ENCODE assay signal across 8 cellular contexts in genomic region chr7:1044189-1045037, GRCh38. TPM values are rescaled to one million over a fixed set of nuclear protein-coding genes. Genes with fewer than 3 reads are reported as not detected.
DNase-seq lines count a peak whose midpoint lies in the region; ATAC-seq and TF ChIP-seq lines count a peak whose summit lies in the region.

Gene GPR146 (plus strand): TSS chr7:1044546. CDS start chr7:1057516, 12,970 bp downstream.

- H3K27ac Mint-ChIP-seq in HFFc6 (peak within 1 kb of the TSS; percentile 90), osteocyte (ENCODE audit: unreplicated experiment) (peak within 1 kb of the TSS; percentile 92)
- peak within 1 kb of the TSS; percentile 65 for H3K27ac Mint-ChIP-seq in activated naive CD4-positive, alpha-beta T cell treated with anti-CD3 and anti-CD28 coated beads, Interleukin-2, amount 50 U/mL, for 24 hours

- WGBS in SK-N-SH (ENCODE audit: low lambda C conversion rate): 5% methylated on average over 35 of the region's 74 CpGs

- H3K36me3 Mint-ChIP-seq in HFFc6 (ENCODE audit: low read depth) (no peaks in the 10 kb centered on the region), osteocyte (ENCODE audit: unreplicated experiment) (no peaks in the 10 kb centered on the region)
- no peaks in the 10 kb centered on the region for H3K36me3 Mint-ChIP-seq in activated naive CD4-positive, alpha-beta T cell treated with anti-CD3 and anti-CD28 coated beads, Interleukin-2, amount 50 U/mL, for 24 hours

- TF ChIP-seq CTCF in GM10266 (IDR thresholded peaks at IDR 0.05; ENCODE audit: control insufficient read depth, insufficient read depth, low read depth, missing control alignments) (peak; percentile 67), HFFc6 (IDR thresholded peaks at IDR 0.05) (peak; percentile 80), NB4 (IDR thresholded peaks at IDR 0.05; ENCODE audit: low read depth, low read length) (peak; percentile 69), SK-N-SH (IDR thresholded peaks at IDR 0.05) (peak; percentile 84), osteocyte (IDR thresholded peaks at IDR 0.05) (peak; percentile 70), thoracic aorta (IDR thresholded peaks at IDR 0.05) (peak; percentile 65)

- CTCF ChIA-PET in SK-N-SH (lab: Yijun Ruan, JAX): interaction anchor here (0.7 to 27.8 kb wide), 34 partner anchors 10 to 166 kb away, joined by 3 to 756 read pairs (median 4); partner anchors contain the start of gene GPER1

- peak within 1 kb of the TSS; percentile 66 to 81 for H3K27ac ChIP-seq in SK-N-SH (ENCODE audit: low read depth in 2 of 2, low read length in 1 of 2)
- H3K27ac ChIP-seq in thoracic aorta: peak within 1 kb of the TSS; percentile 78 to 89

- H3K4me3 Mint-ChIP-seq in HFFc6 (peak within 1 kb of the TSS; percentile 86), osteocyte (ENCODE audit: unreplicated experiment) (peak within 1 kb of the TSS; percentile 73)
- peak within 1 kb of the TSS; percentile 87 for H3K4me3 Mint-ChIP-seq in activated naive CD4-positive, alpha-beta T cell treated with anti-CD3 and anti-CD28 coated beads, Interleukin-2, amount 50 U/mL, for 24 hours

- peak within 1 kb of the TSS; percentile 48 for H3K4me3 ChIP-seq in NB4 (ENCODE audit: low read depth, low read length)
- peak within 1 kb of the TSS; percentile 78 to 79 for H3K4me3 ChIP-seq in SK-N-SH (ENCODE audit: low read depth in 2 of 2, low read length in 1 of 2)
- peak within 1 kb of the TSS; percentile 87 for H3K4me3 ChIP-seq in thoracic aorta

- peaks cover 39% of the 10 kb centered on the region for H4K20me1 ChIP-seq in SK-N-SH (ENCODE audit: insufficient read depth)

- H3K4me1 Mint-ChIP-seq in HFFc6 (ENCODE audit: low read depth) (peaks cover 27% of the 10 kb centered on the region), osteocyte (ENCODE audit: unreplicated experiment) (peaks cover 40% of the 10 kb centered on the region)
- peaks cover 68% of the 10 kb centered on the region for H3K4me1 Mint-ChIP-seq in activated naive CD4-positive, alpha-beta T cell treated with anti-CD3 and anti-CD28 coated beads, Interleukin-2, amount 50 U/mL, for 24 hours

- no peaks in the 10 kb centered on the region for H3K9me2 ChIP-seq in SK-N-SH

- ATAC-seq in thoracic aorta (ENCODE audit: insufficient number of reproducible peaks, low FRiP score, low read depth): peak; percentile 99

- peak; percentile 48 for TF ChIP-seq RAD21 in SK-N-SH (IDR thresholded peaks at IDR 0.05; ENCODE audit: low read length)

- no peaks in the 10 kb centered on the region for H3K9me3 ChIP-seq in SK-N-SH
- H3K9me3 ChIP-seq in thoracic aorta: no peaks in the 10 kb centered on the region

- peak; percentile 43 for TF ChIP-seq POLR2A in NB4 (IDR thresholded peaks at IDR 0.05; ENCODE audit: extremely low read depth, insufficient read length)

- POLR2A ChIA-PET in SK-N-SH (lab: Yijun Ruan, JAX): interaction anchor here (1.0 to 1.7 kb wide), 3 partner anchors 15 to 90 kb away, joined by 3 to 5 read pairs (median 4); no protein-coding TSS in a partner anchor

- peak within 1 kb of the TSS; percentile 99 for H3K4me2 ChIP-seq in SK-N-SH

- H3K36me3 ChIP-seq in SK-N-SH (replicated peaks in 1 of 2; ENCODE audit: control insufficient read depth in 1 of 2, insufficient read depth in 2 of 2, low read length in 1 of 2): no peaks in the 10 kb centered on the region
- H3K36me3 ChIP-seq in thoracic aorta: no peaks in the 10 kb centered on the region

- peak within 1 kb of the TSS; percentile 79 for H3K9ac ChIP-seq in SK-N-SH

- no peaks in the 10 kb centered on the region; the same call in none of the 2 replicates for H3K79me2 ChIP-seq in SK-N-SH (ENCODE audit: insufficient read depth)

- H3K9me3 Mint-ChIP-seq in HFFc6 (no peaks in the 10 kb centered on the region), osteocyte (ENCODE audit: unreplicated experiment) (no peaks in the 10 kb centered on the region)
- no peaks in the 10 kb centered on the region for H3K9me3 Mint-ChIP-seq in activated naive CD4-positive, alpha-beta T cell treated with anti-CD3 and anti-CD28 coated beads, Interleukin-2, amount 50 U/mL, for 24 hours

- TF ChIP-seq EP300 in SK-N-SH (IDR thresholded peaks at IDR 0.05; ENCODE audit: borderline replicate concordance in 1 of 2, low read depth in 1 of 2, low read length in 1 of 2): no peak

- H3K27me3 ChIP-seq in SK-N-SH (ENCODE audit: insufficient read depth) (no peaks in the 10 kb centered on the region), thoracic aorta (replicated peaks; ENCODE audit: insufficient read depth) (no peaks in the 10 kb centered on the region)

- H2AFZ ChIP-seq in SK-N-SH (ENCODE audit: low read depth): peak within 1 kb of the TSS; percentile 74

- H3F3A ChIP-seq in SK-N-SH (replicated peaks; ENCODE audit: insufficient read depth): peaks cover 21% of the 10 kb centered on the region

- peaks cover 16 to 74% of the 10 kb centered on the region in 2 experiments for H3K4me1 ChIP-seq in SK-N-SH (ENCODE audit: control insufficient read depth in 1 of 2, insufficient read depth in 2 of 2, low read depth in 1 of 2, low read length in 1 of 2)
- peaks cover 14 to 19% of the 10 kb centered on the region in 2 donors for H3K4me1 ChIP-seq in thoracic aorta (ENCODE audit: control insufficient read depth in 1 of 2, low read depth in 2 of 2)

- DNase-seq in GM10266 (ENCODE audit: extremely low spot score) (peak; percentile 100), HFFc6 (peak; percentile 96), NB4 (ENCODE audit: low read depth) (peak; percentile 99), SK-N-SH (peak; percentile 100), glomerular visceral epithelial cell (ENCODE audit: extremely low spot score) (peak; percentile 96), osteocyte (ENCODE audit: extremely low spot score, unreplicated experiment) (peak; percentile 99), thoracic aorta (ENCODE audit: low spot score) (peak; percentile 92)

- H3K27me3 Mint-ChIP-seq in HFFc6 (ENCODE audit: insufficient read depth) (peaks cover 2% of the 10 kb centered on the region), osteocyte (ENCODE audit: unreplicated experiment) (no peaks in the 10 kb centered on the region)
- H3K27me3 Mint-ChIP-seq in activated naive CD4-positive, alpha-beta T cell treated with anti-CD3 and anti-CD28 coated beads, Interleukin-2, amount 50 U/mL, for 24 hours: peaks cover 10% of the 10 kb centered on the region

TF ChIP-seq in SK-N-SH, 30 proteins besides CTCF, POLR2A, EP300 and RAD21 (continues in another document):
- TF ChIP-seq CHD2 (IDR thresholded peaks at IDR 0.05; ENCODE audit: low read length, partially characterized antibody) (peak; percentile 97), REST (IDR thresholded peaks at IDR 0.05; ENCODE audit: low read depth, low read length) (0 out of 2 replicates have a peak, but pooled peaks have one; percentile 3), NFIC (IDR thresholded peaks at IDR 0.05; ENCODE audit: borderline replicate concordance) (no peak), ZBTB33 (IDR thresholded peaks at IDR 0.05; ENCODE audit: borderline replicate concordance, low read depth) (peak; percentile 91)

RNA-seq across cellular contexts. Expression of gene GPR146, which starts in this region (rescaled TPM):
- total RNA-seq in HFFc6 (2021; fragmentation: NEBNext Ultra II Directional; extraction: Animal tissue kit (Norgen Biotek cat#: 25700)): under 1 TPM; 0.26 to 0.92 (median 0.52) TPM
- polyA plus RNA-seq in SK-N-SH (2012; rRNA removed): 1.4 and 2.0 TPM in 2 replicates
- polyA plus RNA-seq in SK-N-SH (2012; cell fraction: cytosol; rRNA removed): 0.95 and 1.3 TPM in 2 replicates
- polyA plus RNA-seq in SK-N-SH (2012; cell fraction: nucleus; rRNA removed): 1.5 and 2.0 TPM in 2 replicates
- total RNA-seq in osteocyte (1.9 and 2.8 TPM in 2 replicates), thoracic aorta (10 to 100 TPM in 1 of 2 donors, 1 to 10 TPM in 1; 9.0 to 20.3 TPM)

Comparison
In these comparisons a context has a peak if more than half of its experiments do, and no peak if none do; other contexts are left out.
1. Peak in every context shown above with its lines: DNase-seq, ATAC-seq, H3K4me3 ChIP-seq and H3K27ac ChIP-seq.
2. Peak in DNase-seq in HFFc6; RNA of the gene not detected or under 1 TPM.